Comparison of ENCODE assay signal across 22 cellular contexts in the genomic region with DNA sequence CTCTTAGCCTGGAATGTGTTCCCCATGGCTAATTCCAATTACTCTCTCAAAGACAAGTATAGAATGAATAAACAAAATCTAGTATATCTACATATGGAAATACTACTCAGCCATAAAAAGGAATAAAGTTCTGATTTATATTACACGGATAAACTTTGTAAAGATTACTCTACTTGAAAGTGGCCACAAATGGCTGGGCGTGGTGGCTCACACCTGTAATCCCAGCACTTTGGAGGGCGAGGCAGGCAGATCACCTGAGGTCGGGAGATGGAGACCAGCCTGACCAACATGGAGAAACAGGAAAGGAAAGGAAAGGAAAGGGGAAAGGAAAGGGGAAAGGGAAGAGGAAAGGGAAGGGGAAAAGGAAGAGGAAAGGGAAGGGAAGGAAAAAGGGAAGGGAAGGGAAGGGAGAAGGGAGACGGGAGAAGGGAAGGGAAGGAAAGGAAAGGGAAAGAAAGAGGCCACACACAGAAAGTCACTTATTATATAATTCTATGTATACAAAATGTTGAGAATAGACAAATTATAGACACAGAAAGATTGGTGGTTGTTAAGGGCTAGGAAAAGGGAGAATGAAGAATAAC.
A peak's percentile ranks its signal among the peaks of the same experiment; 100 is the strongest.
DNase-seq lines count a peak whose midpoint lies in the region; ATAC-seq, FAIRE-seq and TF ChIP-seq lines count a peak whose summit lies in the region.
"Had no signal": no experiment of that assay in that cellular context is flagged by ENCODE, and none has a peak within 500 bp of the region (broad histone marks: within the 10 kb centered on the region; RNA-seq: fewer than 3 reads in every experiment).

No MANE protein-coding gene starts in this region.

- POLR2A ChIA-PET in HepG2 (lab: Yijun Ruan, JAX) = no interaction called here

- no TSS peak for BruUV-seq in HepG2 (replicated peaks; lab: Mats Ljungman, UMichigan)

- H3K27me3 ChIP-seq in HepG2 (ENCODE audit: control insufficient read depth in 1 of 2, insufficient read depth in 2 of 2, low read length in 2 of 2) (no peaks in the 10 kb centered on the region), right lobe of liver (no peaks in the 10 kb centered on the region)
- H3K27me3 ChIP-seq: BLaER1 had no signal

- H4K20me1 ChIP-seq in HepG2 (ENCODE audit: insufficient read depth, low read length) = no peaks in the 10 kb centered on the region

- H3K4me3 Mint-ChIP-seq in progenitor cell of endocrine pancreas (ENCODE audit: low read depth) = no peak overlapping the region
- H3K4me3 Mint-ChIP-seq: CD14-positive monocyte; CD8-positive, alpha-beta T cell; HFFc6 had no signal

- no peak overlapping the region for H2AFZ ChIP-seq in HepG2 (ENCODE audit: low read length)

- H3K4me1 Mint-ChIP-seq in progenitor cell of endocrine pancreas (ENCODE audit: low read depth) = peaks cover 4% of the 10 kb centered on the region
- H3K4me1 Mint-ChIP-seq: CD14-positive monocyte had no signal

- no peak overlapping the region for H3K9ac ChIP-seq in HepG2 (ENCODE audit: insufficient read depth, low read depth, low read length)
- H3K9ac ChIP-seq: BLaER1 had no signal

- no peak for TF ChIP-seq EP300 in HepG2 (IDR thresholded peaks at IDR 0.05; ENCODE audit: low read depth in 2 of 2, low read length in 2 of 2)
- TF ChIP-seq EP300 in HepG2 (CRISPR knock-in tag; IDR thresholded peaks at IDR 0.05; ENCODE audit: borderline replicate concordance) = no peak

- ATAC-seq in HepG2 (no peak), right lobe of liver (no peak), left colon (peak; percentile 94), HG02973 (IDR thresholded peaks at IDR 0.05; ENCODE audit: unreplicated experiment) (no peak)
- ATAC-seq: A549; CD8-positive, alpha-beta T cell; GM12878 had no signal

- no peak for TF ChIP-seq RAD21 in HepG2 (CRISPR knock-in tag; IDR thresholded peaks at IDR 0.05)

- in situ Hi-C loops in HepG2 (cut with HindIII; ENCODE audit: extremely low pct_ligation_motif_present, low pct_unique_long_range_greater_than_20kb) = no loop called here

- peaks cover 17% of the 10 kb centered on the region for H3K9me3 Mint-ChIP-seq in progenitor cell of endocrine pancreas (ENCODE audit: low read depth)

- no peak for FAIRE-seq in HepG2 (lab: Jason Lieb, UNC)
- FAIRE-seq: A549, GM12878, H54, HTR-8/SVneo had no signal

- CTCF ChIA-PET in HepG2 (lab: Yijun Ruan, JAX; ENCODE audit: low intra/inter-chr PET ratio, low total read pairs) = no interaction called here

- H3K27ac ChIP-seq in HepG2 (ENCODE audit: extremely low read length, insufficient read depth, low read length) (no peak overlapping the region), right lobe of liver (no peak overlapping the region)
- H3K27ac ChIP-seq: 22Rv1, A549, BLaER1 had no signal

- peaks cover 33% of the 10 kb centered on the region for H3K36me3 Mint-ChIP-seq in progenitor cell of endocrine pancreas (ENCODE audit: insufficient read depth)

- H3K9me3 ChIP-seq in HepG2 (ENCODE audit: low read length) (peaks cover 19% of the 10 kb centered on the region), right lobe of liver (no peaks in the 10 kb centered on the region)

- H3K36me3 ChIP-seq in HepG2 (replicated peaks in 1 of 2; ENCODE audit: control insufficient read depth in 1 of 2, insufficient read depth in 2 of 2, low read length in 2 of 2) (peaks cover 5 to 12% of the 10 kb centered on the region in 2 experiments; a peak in 4 of 5 replicates), right lobe of liver (peaks cover 0 to 8% (median 3%) of the 10 kb centered on the region in 4 donors)

- peak overlapping the region; percentile 27 for H3K27ac Mint-ChIP-seq in progenitor cell of endocrine pancreas
- H3K27ac Mint-ChIP-seq: CD8-positive, alpha-beta T cell; HFFc6 had no signal

- H3K4me1 ChIP-seq in HepG2 (ENCODE audit: insufficient read depth, low read length) (peaks cover 34% of the 10 kb centered on the region), right lobe of liver (no peaks in the 10 kb centered on the region)
- H3K4me1 ChIP-seq: A549, BLaER1 had no signal

- H3K4me2 ChIP-seq in HepG2 (ENCODE audit: low read depth, low read length) = no peak overlapping the region
- H3K4me2 ChIP-seq: A549, BLaER1 had no signal

- H3K79me2 ChIP-seq in HepG2 (ENCODE audit: insufficient read depth, low read length) = no peaks in the 10 kb centered on the region

- no peaks in the 10 kb centered on the region for H3K27me3 Mint-ChIP-seq in progenitor cell of endocrine pancreas
- H3K27me3 Mint-ChIP-seq: IgD-negative memory B cell had no signal

- no peak overlapping the region for H3K4me3 ChIP-seq in HepG2 (replicated peaks in 1 of 3; ENCODE audit: insufficient read depth in 1 of 3, low read depth in 2 of 3, low read length in 3 of 3)
- H3K4me3 ChIP-seq in right lobe of liver = no peak overlapping the region
- H3K4me3 ChIP-seq: A549, BLaER1, GM12878 had no signal

- DNase-seq in HepG2 (ENCODE audit: low spot score) (no peak), right lobe of liver (no peak), left colon (peak in 1 of 2 donors; percentile 57), progenitor cell of endocrine pancreas (ENCODE audit: low spot score, unreplicated experiment) (no peak), NCI-H82 (lab: John Stamatoyannopoulos, UW) (no peak)
- DNase-seq in activated CD4-positive, alpha-beta T cell treated with anti-CD3 and anti-CD28 coated beads for 48 hours = no peak
- DNase-seq: CD8-positive, alpha-beta T cell; DMS 273 treated with DMSO at 0.1 percent for 48 hours; DMS53; DND-41; EL; HCEC 1CT; HFFc6 had no signal

- TF ChIP-seq CTCF in HepG2 (CRISPR knock-in tag; IDR thresholded peaks at IDR 0.05) (no peak), right lobe of liver (IDR thresholded peaks at IDR 0.05) (no peak), progenitor cell of endocrine pancreas (IDR thresholded peaks at IDR 0.05; ENCODE audit: unreplicated experiment) (no peak)

- intact Hi-C loops in HepG2 (cut with micrococcal nuclease; ENCODE audit: unreplicated experiment) = loop anchor here (2.0 kb wide), 1 partner anchor 13 kb away; no protein-coding TSS in a partner anchor
- intact Hi-C loops in right lobe of liver (cut with DNase I) = no loop called here
- intact Hi-C loops in left colon (cut with DNase I, micrococcal nuclease) = no loop called here

- 98% methylated on average over 5 of the region's 5 CpGs for WGBS in HepG2 (ENCODE audit: low lambda C conversion rate)
- 87% methylated on average over 5 of the region's 5 CpGs for WGBS in right lobe of liver (ENCODE audit: insufficient coverage, low coverage, low lambda C conversion rate, missing lambda C conversion rate)

- TF ChIP-seq POLR2A in HepG2 (IDR thresholded peaks at IDR 0.05; ENCODE audit: insufficient read depth in 1 of 2, low read depth in 2 of 2, low read length in 2 of 2) (no peak), right lobe of liver (IDR thresholded peaks at IDR 0.05) (no peak)

TF ChIP-seq in HepG2, 621 proteins besides CTCF, POLR2A, EP300 and RAD21:
- TF ChIP-seq ZSCAN20 (CRISPR knock-in tag; IDR thresholded peaks at IDR 0.05; ENCODE audit: borderline replicate concordance) (no peak), PCBP2 (optimal IDR thresholded peaks at IDR 0.05; ENCODE audit: low read depth, low read length, poor library complexity, severe bottlenecking) (peak; percentile 88)
- TF ChIP-seq, protein P1, sequence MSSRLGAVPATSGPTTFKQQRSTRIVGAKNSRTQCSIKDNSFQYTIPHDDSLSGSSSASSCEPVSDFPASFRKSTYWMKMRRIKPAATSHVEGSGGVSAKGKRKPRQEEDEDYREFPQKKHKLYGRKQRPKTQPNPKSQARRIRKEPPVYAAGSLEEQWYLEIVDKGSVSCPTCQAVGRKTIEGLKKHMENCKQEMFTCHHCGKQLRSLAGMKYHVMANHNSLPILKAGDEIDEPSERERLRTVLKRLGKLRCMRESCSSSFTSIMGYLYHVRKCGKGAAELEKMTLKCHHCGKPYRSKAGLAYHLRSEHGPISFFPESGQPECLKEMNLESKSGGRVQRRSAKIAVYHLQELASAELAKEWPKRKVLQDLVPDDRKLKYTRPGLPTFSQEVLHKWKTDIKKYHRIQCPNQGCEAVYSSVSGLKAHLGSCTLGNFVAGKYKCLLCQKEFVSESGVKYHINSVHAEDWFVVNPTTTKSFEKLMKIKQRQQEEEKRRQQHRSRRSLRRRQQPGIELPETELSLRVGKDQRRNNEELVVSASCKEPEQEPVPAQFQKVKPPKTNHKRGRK (CRISPR knock-in tag; IDR thresholded peaks at IDR 0.05) = peak; percentile 83; the same call in 1 of the 2 replicates
